ENCODE assay signal across 8 cellular contexts in the genomic region with DNA sequence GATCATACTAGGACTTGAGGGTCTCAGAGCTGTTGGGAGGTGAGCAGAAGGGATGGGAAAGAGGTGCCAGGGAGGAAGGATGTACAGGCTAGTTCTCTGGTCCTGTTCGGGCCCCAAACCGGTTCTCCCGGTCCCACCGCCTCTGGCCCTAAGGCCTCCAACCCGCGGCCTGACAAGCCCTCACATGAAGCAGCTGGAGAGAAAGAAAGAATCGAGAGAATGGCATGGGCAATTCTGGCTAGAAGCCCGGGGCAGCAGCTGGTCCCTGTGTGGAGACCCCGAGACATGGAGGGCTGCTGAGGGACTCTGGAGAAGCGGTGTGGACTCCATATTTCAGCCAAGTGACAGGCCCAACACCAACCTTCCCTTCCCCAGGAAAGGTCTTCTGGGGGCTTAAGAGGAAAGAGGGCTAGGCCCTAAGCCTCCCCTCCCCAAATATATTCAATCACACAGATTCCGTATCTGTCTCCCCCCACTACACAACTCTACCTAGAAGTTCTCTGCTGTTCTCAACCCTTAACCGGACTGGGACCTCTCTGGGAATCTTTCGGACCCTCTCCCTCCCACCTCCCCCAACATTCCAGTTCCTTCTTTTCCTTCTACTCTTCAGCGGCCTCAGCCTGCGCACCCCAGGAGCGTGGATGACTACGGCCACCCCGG. TPM values are rescaled to one million over a fixed set of nuclear protein-coding genes. Genes with fewer than 3 reads are reported as not detected.
DNase-seq lines count a peak whose midpoint lies in the region; ATAC-seq and TF ChIP-seq lines count a peak whose summit lies in the region.

No MANE protein-coding gene starts in this region.

- CTCF ChIA-PET in PC-3 (lab: Charles Lee), result interaction anchor here (0.5 to 1.5 kb wide), 3 partner anchors 11 to 83 kb away, joined by 3 to 4 read pairs (median 4); a partner anchor contains a TSS

- H3K4me1 Mint-ChIP-seq in mesothelial cell of epicardium, result peaks cover 56% of the 10 kb centered on the region

- H2AFZ ChIP-seq in PC-3 (ENCODE audit: low read length), result peak overlapping the region; percentile 86

- POLR2A ChIA-PET in PC-3 (lab: Charles Lee; ENCODE audit: unreplicated experiment), result interaction anchor here (0.5 kb wide), 1 partner anchor 34 kb away, joined by 3 read pairs; no protein-coding TSS in a partner anchor

- peak overlapping the region; percentile 98 for H3K27ac Mint-ChIP-seq in mesothelial cell of epicardium

- peak overlapping the region; percentile 100 for H3K4me2 ChIP-seq in PC-3 (ENCODE audit: low read length)

- BruUV-seq in PC-3 (replicated peaks; lab: Mats Ljungman, UMichigan), result TSS peak; percentile 50

- H3K9me3 Mint-ChIP-seq in mesothelial cell of epicardium, result no peaks in the 10 kb centered on the region

- no peaks in the 10 kb centered on the region for H3K27me3 ChIP-seq in cardiac muscle cell
- H3K27me3 ChIP-seq in PC-3 (ENCODE audit: low read length), result no peaks in the 10 kb centered on the region
- no peaks in the 10 kb centered on the region for H3K27me3 ChIP-seq in duodenal mucosa (ENCODE audit: control insufficient read depth in 1 of 2, insufficient read depth in 2 of 2, low read length in 2 of 2)

- H3K9me3 ChIP-seq in cardiac muscle cell (ENCODE audit: low read depth) (no peaks in the 10 kb centered on the region), PC-3 (ENCODE audit: low read length) (no peaks in the 10 kb centered on the region), duodenal mucosa (ENCODE audit: control insufficient read depth in 1 of 2, low read length in 2 of 2) (no peaks in the 10 kb centered on the region)

- H3K36me3 ChIP-seq in cardiac muscle cell (peaks cover 17% of the 10 kb centered on the region), PC-3 (ENCODE audit: low read depth, low read length) (peaks cover 30% of the 10 kb centered on the region), duodenal mucosa (ENCODE audit: control insufficient read depth in 1 of 2, insufficient read depth in 2 of 2, low read length in 2 of 2) (peaks cover 20 to 29% of the 10 kb centered on the region in 2 donors)

- H3K4me3 Mint-ChIP-seq in mesothelial cell of epicardium, result peak overlapping the region; percentile 96

- no peaks in the 10 kb centered on the region for H3K9me2 ChIP-seq in PC-3 (replicated peaks; ENCODE audit: low read length)

- DNase-seq in cardiac muscle cell (ENCODE audit: low read depth in 1 of 2, low spot score in 1 of 2) (peak; percentile 42 to 45), cardiac septum (ENCODE audit: low spot score) (no peak), PC-3 (peak; percentile 92), mesothelial cell of epicardium (ENCODE audit: low spot score in 2 of 2, unreplicated experiment in 2 of 2) (peak; percentile 63 to 79), ureter (ENCODE audit: low spot score) (peak; percentile 89)

- peaks cover 90% of the 10 kb centered on the region for H3K79me2 ChIP-seq in PC-3 (ENCODE audit: low read length)

- peak overlapping the region; percentile 79 for H3K4me3 ChIP-seq in cardiac muscle cell
- H3K4me3 ChIP-seq in PC-3 (ENCODE audit: low read length), result peak overlapping the region; percentile 99
- peak overlapping the region; percentile 97 to 98 for H3K4me3 ChIP-seq in duodenal mucosa (ENCODE audit: low read depth in 1 of 2, low read length in 2 of 2)

- TF ChIP-seq CTCF in cardiac muscle cell (IDR thresholded peaks at IDR 0.05; ENCODE audit: low read depth, low read length) (no peak), PC-3 (conservative IDR thresholded peaks at IDR 0.05; ENCODE audit: low read depth, low read length) (no peak), mesothelial cell of epicardium (IDR thresholded peaks at IDR 0.05; ENCODE audit: unreplicated experiment) (no peak)

- intact Hi-C loops in cardiac septum (cut with DNase I) (loop anchor here (1.0 to 2.0 kb wide), 2 partner anchors 11 to 52 kb away; a partner anchor contains a TSS), PC-3 (cut with micrococcal nuclease) (loop anchor here (1.0 kb wide), 1 partner anchor 9 kb away; no protein-coding TSS in a partner anchor)

- H3K27me3 Mint-ChIP-seq in mesothelial cell of epicardium (ENCODE audit: low read depth), result no peaks in the 10 kb centered on the region

- peaks cover 25% of the 10 kb centered on the region; the same call in 1 of the 2 replicates for H4K20me1 ChIP-seq in PC-3 (ENCODE audit: low read length)

- peaks cover 8% of the 10 kb centered on the region for H3K4me1 ChIP-seq in cardiac muscle cell (ENCODE audit: low read depth)
- peaks cover 40% of the 10 kb centered on the region for H3K4me1 ChIP-seq in PC-3 (ENCODE audit: insufficient read depth, low read length)
- peaks cover 31 to 45% of the 10 kb centered on the region in 2 donors for H3K4me1 ChIP-seq in duodenal mucosa (ENCODE audit: control insufficient read depth in 1 of 2, insufficient read depth in 2 of 2, low read length in 2 of 2)

- H3K27ac ChIP-seq in cardiac muscle cell (peak overlapping the region; percentile 82), PC-3 (ENCODE audit: low read length) (peak overlapping the region; percentile 77), duodenal mucosa (ENCODE audit: low read depth, low read length) (peak overlapping the region; percentile 94)

- H3K36me3 Mint-ChIP-seq in mesothelial cell of epicardium, result peaks cover 11% of the 10 kb centered on the region

- ATAC-seq in PC-3, result peak; percentile 29
- ATAC-seq in GM21447 (IDR thresholded peaks at IDR 0.05; ENCODE audit: unreplicated experiment), result no peak
- ATAC-seq in HG03354 (IDR thresholded peaks at IDR 0.05; ENCODE audit: poor library complexity, severe bottlenecking, unreplicated experiment), result no peak

- peak overlapping the region; percentile 94 for H3K9ac ChIP-seq in PC-3 (ENCODE audit: low read length)
- peak overlapping the region; percentile 97 to 99 for H3K9ac ChIP-seq in duodenal mucosa (ENCODE audit: low read depth in 1 of 2, low read length in 2 of 2)

- peaks cover 3% of the 10 kb centered on the region for H3F3A ChIP-seq in PC-3 (ENCODE audit: low read length, unreplicated experiment)

RNA-seq across cellular contexts. Expression of a gene that starts 0.6 kb away (rescaled TPM):
- total RNA-seq in cardiac muscle cell (42.8 and 49.3 TPM in 2 replicates), cardiac septum (44.2 TPM), PC-3 (2014; rRNA removed) (60.8 and 61.4 TPM in 2 replicates), mesothelial cell of epicardium (93.4 to 97.8 TPM (median 97.0 TPM) in 3 replicates), ureter (172 TPM)
- polyA plus RNA-seq in cardiac muscle cell, result 24.0 and 25.4 TPM in 2 replicates

RNA-seq across cellular contexts. Expression of a gene that starts 1.4 kb away (rescaled TPM):
- 15.1 and 30.1 TPM in 2 replicates for total RNA-seq in cardiac muscle cell
- 54.5 and 91.6 TPM in 2 replicates for polyA plus RNA-seq in cardiac muscle cell
- 58.7 TPM for total RNA-seq in cardiac septum
- total RNA-seq in PC-3 (2014; rRNA removed), result 12.3 and 14.1 TPM in 2 replicates
- total RNA-seq in mesothelial cell of epicardium, result 16.3 to 18.9 TPM (median 16.9 TPM) in 3 replicates
- total RNA-seq in ureter, result 1.4 TPM

RNA-seq across cellular contexts. Expression of a gene that starts 11.3 kb away (rescaled TPM):
- total RNA-seq in cardiac muscle cell (11.6 and 13.6 TPM in 2 replicates), cardiac septum (8.9 TPM), PC-3 (2014; rRNA removed) (2.8 and 3.8 TPM in 2 replicates), mesothelial cell of epicardium (4.2 to 4.6 TPM (median 4.2 TPM) in 3 replicates), ureter (5.9 TPM)
- 15.6 TPM in 2 replicates for polyA plus RNA-seq in cardiac muscle cell

RNA-seq across cellular contexts. Expression of a gene that starts 11.7 kb away (rescaled TPM):
- total RNA-seq in cardiac muscle cell (2.9 and 4.6 TPM in 2 replicates), cardiac septum (11.7 TPM), PC-3 (2014; rRNA removed) (6.4 and 6.9 TPM in 2 replicates), mesothelial cell of epicardium (10.5 to 11.9 TPM (median 11.6 TPM) in 3 replicates), ureter (26.6 TPM)
- polyA plus RNA-seq in cardiac muscle cell, result 1.6 and 1.7 TPM in 2 replicates

RNA-seq across cellular contexts. Expression of a gene that starts 22.4 kb away (rescaled TPM):
- total RNA-seq in cardiac muscle cell (0.66 and 1.3 TPM in 2 replicates), cardiac septum (0.32 TPM), PC-3 (2014; rRNA removed) (0.51 and 2.4 TPM in 2 replicates), mesothelial cell of epicardium (4.2 to 5.7 TPM (median 4.6 TPM) in 3 replicates), ureter (10.5 TPM)
- 0.65 and 1.3 TPM in 2 replicates for polyA plus RNA-seq in cardiac muscle cell
